ENCODE assay signal across 8 cellular contexts in genomic region chr19:18915639-18916038, GRCh38. TPM values are rescaled to one million over a fixed set of nuclear protein-coding genes. Genes with fewer than 3 reads are reported as not detected.
DNase-seq lines count a peak whose midpoint lies in the region; ATAC-seq, FAIRE-seq and TF ChIP-seq lines count a peak whose summit lies in the region.
"Had no signal": no experiment of that assay in that cellular context is flagged by ENCODE, and none has a peak within 500 bp of the region (broad histone marks: within the 10 kb centered on the region; RNA-seq: fewer than 3 reads in every experiment).

No MANE protein-coding gene starts in this region.

- no peaks in the 10 kb centered on the region for H3K27me3 ChIP-seq in IMR-90 (ENCODE audit: control insufficient read depth, insufficient read depth, low read length)

- dilution Hi-C loops in IMR-90 (cut with HindIII; ENCODE audit: low sequenced_read_pairs, unreplicated experiment), result no loop called here

- H3K27ac ChIP-seq in IMR-90 (ENCODE audit: insufficient read depth, low read length), result no peak overlapping the region
- no peak overlapping the region for H3K27ac ChIP-seq in VCaP

- no peak overlapping the region for H3K18ac ChIP-seq in IMR-90 (ENCODE audit: low read depth, low read length)

- no peak overlapping the region for H3K14ac ChIP-seq in IMR-90 (replicated peaks; ENCODE audit: low read depth, low read length)

- no peak for ATAC-seq in IMR-90 (ENCODE audit: low read depth)

- intact Hi-C loops in IMR-90 (cut with micrococcal nuclease), result loop anchor here (5.0 kb wide), 1 partner anchor 328 kb away; the partner anchor contains the start of gene REX1BD

- in situ Hi-C loops in IMR-90 (cut with MboI; ENCODE audit: low sequenced_read_pairs), result no loop called here

- peak overlapping the region; percentile 84 for H2AK9ac ChIP-seq in IMR-90 (replicated peaks; ENCODE audit: low read depth, low read length, poor library complexity)

- DNase-seq in D721Med (ENCODE audit: insufficient read length, low spot score) (no peak), IMR-90 (peak; percentile 30), fibroblast of peridontal ligament (ENCODE audit: extremely low read depth) (peak; percentile 40), retina (peak; percentile 24), GM19239 (ENCODE audit: insufficient read length, low spot score) (no peak), T1000 (lab: John Stamatoyannopoulos, UW) (no peak)

- H3K9ac ChIP-seq in IMR-90 (ENCODE audit: low read depth, low read length), result no peak overlapping the region

- H2BK120ac ChIP-seq in IMR-90 (ENCODE audit: low read depth, low read length), result no peak overlapping the region

- H2BK15ac ChIP-seq in IMR-90 (ENCODE audit: low read depth, low read length), result no peak overlapping the region

- no peak overlapping the region for H4K91ac ChIP-seq in IMR-90 (ENCODE audit: insufficient read depth, low read depth, low read length)

- TF ChIP-seq POLR2A in IMR-90 (IDR thresholded peaks at IDR 0.05; ENCODE audit: low read depth, low read length), result no peak

- H3K9me3 ChIP-seq in IMR-90 (ENCODE audit: control insufficient read depth, insufficient read depth, low read length), result no peaks in the 10 kb centered on the region

- no peak overlapping the region for H3K23ac ChIP-seq in IMR-90 (ENCODE audit: low read depth, low read length)

- H2AFZ ChIP-seq in IMR-90 (replicated peaks; ENCODE audit: low read length, poor library complexity), result no peak overlapping the region

- no TSS peak for BruUV-seq in IMR-90 (replicated peaks; lab: Mats Ljungman, UMichigan)

- H3K4me1 ChIP-seq in IMR-90 (ENCODE audit: control insufficient read depth, insufficient read depth, low read length), result peaks cover 5% of the 10 kb centered on the region

- CTCF ChIA-PET in IMR-90 (lab: Yijun Ruan, JAX), result no interaction called here

- H2BK5ac ChIP-seq in IMR-90 (ENCODE audit: low read depth, low read length, poor library complexity, severe bottlenecking), result no peak overlapping the region

- H3K4ac ChIP-seq in IMR-90 (ENCODE audit: low read depth, low read length), result no peak overlapping the region

- H2BK20ac ChIP-seq in IMR-90 (ENCODE audit: low read depth, low read length), result no peak overlapping the region

- peaks cover 6% of the 10 kb centered on the region for H3K9me1 ChIP-seq in IMR-90 (ENCODE audit: insufficient read depth, low read length)

- no peak overlapping the region for H4K8ac ChIP-seq in IMR-90 (ENCODE audit: low read depth in 2 of 2, low read length in 2 of 2)

- FAIRE-seq in D721Med (lab: Jason Lieb, UNC) (no peak), GM19239 (lab: Jason Lieb, UNC) (no peak)

- peak; percentile 54 for TF ChIP-seq CTCF in D721Med (IDR thresholded peaks at IDR 0.05; ENCODE audit: insufficient read depth, missing control alignments)
- peak; percentile 42 for TF ChIP-seq CTCF in IMR-90 (conservative IDR thresholded peaks at IDR 0.05; ENCODE audit: low read depth, low read length)
- peak; percentile 68 for TF ChIP-seq CTCF in VCaP (conservative IDR thresholded peaks at IDR 0.05)

- 56% methylated on average over 4 of the region's 5 CpGs; no CpG with 5 or more reads in 1 of the 2 experiments for WGBS in IMR-90 (ENCODE audit: extremely low coverage in 2 of 2, insufficient read length in 1 of 2), 2 experiments

- no peak overlapping the region for H4K5ac ChIP-seq in IMR-90 (ENCODE audit: low read depth, low read length)

- H3K4me2 ChIP-seq in IMR-90 (ENCODE audit: low read depth, low read length), result no peak overlapping the region

- H3K56ac ChIP-seq in IMR-90 (ENCODE audit: extremely low read depth, insufficient read depth, low read length), result no peak overlapping the region

- H3K4me3 ChIP-seq in IMR-90 (ENCODE audit: insufficient read depth, low read depth, low read length), result no peak overlapping the region

- POLR2A ChIA-PET in IMR-90 (lab: Charles Lee; ENCODE audit: unreplicated experiment), result interaction anchor here (0.7 kb wide), 1 partner anchor 534 kb away, joined by 3 read pairs; no protein-coding TSS in a partner anchor

- TF ChIP-seq RAD21 in IMR-90 (IDR thresholded peaks at IDR 0.05; ENCODE audit: low read length), result peak; percentile 45

- peaks cover 35 to 66% of the 10 kb centered on the region in 2 experiments for H3K79me1 ChIP-seq in IMR-90 (ENCODE audit: low read depth in 1 of 2, low read length in 2 of 2)

- no peak overlapping the region for H2AK5ac ChIP-seq in IMR-90 (ENCODE audit: low read depth, low read length)

- peaks cover 31% of the 10 kb centered on the region for H3K36me3 ChIP-seq in IMR-90 (ENCODE audit: control insufficient read depth, insufficient read depth, low read length)

- H4K20me1 ChIP-seq in IMR-90 (ENCODE audit: insufficient read depth, low read length), result peaks cover 52% of the 10 kb centered on the region

TF ChIP-seq in IMR-90, 13 proteins besides CTCF, POLR2A, EP300 and RAD21:
- TF ChIP-seq NFE2L2 (IDR thresholded peaks at IDR 0.05; ENCODE audit: low read depth, low read length), result no peak
- no peak for TF ChIP-seq CEBPB (IDR thresholded peaks at IDR 0.05; ENCODE audit: low read depth, low read length)
- no peak for TF ChIP-seq RFX5 (IDR thresholded peaks at IDR 0.05; ENCODE audit: low read depth, low read length)
- no peak for TF ChIP-seq MXI1 (IDR thresholded peaks at IDR 0.05; ENCODE audit: borderline replicate concordance, low read depth, low read length)
- no peak for TF ChIP-seq FOS (IDR thresholded peaks at IDR 0.05; ENCODE audit: low read depth, low read length)
- no peak for TF ChIP-seq ELK1 (IDR thresholded peaks at IDR 0.05; ENCODE audit: borderline replicate concordance, low read depth, low read length)
- TF ChIP-seq SMC3 (IDR thresholded peaks at IDR 0.05; ENCODE audit: low read depth, low read length), result no peak; the same call in 1 of the 2 replicates
- TF ChIP-seq MAZ (IDR thresholded peaks at IDR 0.05; ENCODE audit: borderline replicate concordance, low read depth, low read length), result no peak
- no peak for TF ChIP-seq MAFK (IDR thresholded peaks at IDR 0.05; ENCODE audit: low read depth, low read length)
- no peak for TF ChIP-seq USF2 (IDR thresholded peaks at IDR 0.05; ENCODE audit: low read depth, low read length)
- TF ChIP-seq BHLHE40 (IDR thresholded peaks at IDR 0.05; ENCODE audit: low read depth, low read length), result no peak

RNA-seq across cellular contexts. Expression of gene COPE, which starts 3.5 kb away (rescaled TPM):
- 310 and 347 TPM in 2 replicates for total RNA-seq in IMR-90 (2012; rRNA removed)
- 461 and 500 TPM in 2 replicates for polyA plus RNA-seq in IMR-90 (2012; rRNA removed)
- 350 and 779 TPM in 2 replicates for polyA plus RNA-seq in IMR-90 (2012; cell fraction: cytosol; rRNA removed)
- polyA plus RNA-seq in IMR-90 (2012; cell fraction: nucleus; rRNA removed; ENCODE audit: low replicate concordance), result 196 and 505 TPM in 2 replicates

RNA-seq across cellular contexts. Expression of gene DDX49, which starts 3.9 kb away (rescaled TPM):
- total RNA-seq in IMR-90 (2012; rRNA removed), result 50.9 and 55.8 TPM in 2 replicates
- polyA plus RNA-seq in IMR-90 (2012; rRNA removed), result 52.1 and 61.9 TPM in 2 replicates
- polyA plus RNA-seq in IMR-90 (2012; cell fraction: cytosol; rRNA removed), result 52.5 and 65.2 TPM in 2 replicates
- 50.7 and 114 TPM in 2 replicates for polyA plus RNA-seq in IMR-90 (2012; cell fraction: nucleus; rRNA removed; ENCODE audit: low replicate concordance)

RNA-seq across cellular contexts. Expression of gene CERS1, which starts 19.7 kb away (rescaled TPM):
- 0.56 and 0.90 TPM in 2 replicates for total RNA-seq in IMR-90 (2012; rRNA removed)
- polyA plus RNA-seq in IMR-90 (2012; rRNA removed), result 4.1 and 4.3 TPM in 2 replicates
- polyA plus RNA-seq in IMR-90 (2012; cell fraction: cytosol; rRNA removed), result 2.1 and 8.4 TPM in 2 replicates
- polyA plus RNA-seq in IMR-90 (2012; cell fraction: nucleus; rRNA removed; ENCODE audit: low replicate concordance), result 2.4 and 8.1 TPM in 2 replicates
- total RNA-seq: T-helper 2 cell treated with Interferon-gamma antibody and Interleukin-4, amounts not matched to agents 100 ng/mL and 5 ng/mL, for 36 hours had no signal

RNA-seq across cellular contexts. Expression of gene HOMER3, which starts 25.4 kb away (rescaled TPM):
- total RNA-seq in IMR-90 (2012; rRNA removed), result 50.8 and 53.4 TPM in 2 replicates
- polyA plus RNA-seq in IMR-90 (2012; rRNA removed), result 77.0 and 84.5 TPM in 2 replicates
- 102 and 137 TPM in 2 replicates for polyA plus RNA-seq in IMR-90 (2012; cell fraction: cytosol; rRNA removed)
- polyA plus RNA-seq in IMR-90 (2012; cell fraction: nucleus; rRNA removed; ENCODE audit: low replicate concordance), result 80.0 and 184 TPM in 2 replicates
- total RNA-seq: T-helper 2 cell treated with Interferon-gamma antibody and Interleukin-4, amounts not matched to agents 100 ng/mL and 5 ng/mL, for 36 hours had no signal

Comparison
In these comparisons a context has a peak if more than half of its experiments do, and no peak if none do; other contexts are left out.
1. DNase-seq: peak in IMR-90 (single experiment), fibroblast of peridontal ligament (single experiment) and retina (single experiment); none in D721Med (single experiment), GM19239 (single experiment) and T1000 (single experiment).
2. Peak in every context shown above with its lines, with median percentiles within 50 percentile points of each other: CTCF ChIP-seq.